In the genomic region with DNA sequence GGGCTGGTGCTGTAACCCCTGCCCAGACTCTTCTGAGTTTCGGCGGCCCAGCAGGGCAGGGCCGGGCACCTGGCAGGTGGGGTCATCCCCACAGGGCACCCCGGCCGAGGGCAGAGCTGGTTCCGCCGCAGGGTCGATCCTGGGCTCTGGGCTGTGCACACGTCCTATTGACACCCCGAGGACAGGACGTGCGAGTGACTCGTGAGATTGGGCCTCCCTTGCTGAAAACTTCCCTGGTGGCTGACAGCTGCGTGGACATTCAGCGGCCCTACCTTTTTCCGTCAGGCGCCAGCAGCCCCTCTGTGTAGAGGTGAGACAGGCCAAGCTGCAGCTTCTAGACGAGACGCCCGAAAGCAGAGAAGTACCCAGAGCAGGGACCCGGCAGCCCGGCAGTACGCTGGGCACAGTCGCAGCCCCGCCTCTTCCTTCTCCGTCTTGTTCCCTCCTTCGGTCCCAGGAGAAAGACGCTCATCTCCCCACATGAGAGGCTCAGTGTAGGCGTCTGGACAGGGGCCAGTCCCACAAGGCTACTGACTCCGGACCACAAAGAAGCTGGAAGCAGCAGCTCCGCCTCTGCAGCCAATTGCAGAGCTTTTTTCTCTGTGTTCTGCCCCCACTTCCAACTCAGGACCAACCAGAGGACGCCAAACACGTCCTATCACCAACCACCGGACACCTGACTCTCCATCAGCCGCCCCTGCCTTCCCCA, we compare ENCODE assay signal across 12 cellular contexts. TPM values are rescaled to one million over a fixed set of nuclear protein-coding genes. Genes with fewer than 3 reads are reported as not detected.
A peak's percentile ranks its signal among the peaks of the same experiment; 100 is the strongest.
DNase-seq lines count a peak whose midpoint lies in the region; ATAC-seq and TF ChIP-seq lines count a peak whose summit lies in the region.
"Had no signal": no experiment of that assay in that cellular context is flagged by ENCODE, and none has a peak within 500 bp of the region (broad histone marks: within the 10 kb centered on the region; RNA-seq: fewer than 3 reads in every experiment).

A gene (minus strand): TSS at position 532 of the 709 bp plus-strand sequence. CDS start 4,331 bp downstream, outside the sequence.

- TF ChIP-seq CTCF in AG04449 (IDR thresholded peaks at IDR 0.05; ENCODE audit: insufficient read depth, low read length, missing control alignments), result no peak

- no peak within 1 kb of the TSS for H4K8ac ChIP-seq in mesenchymal stem cell (ENCODE audit: low read length)

- H3K4me1 ChIP-seq in mesenchymal stem cell (ENCODE audit: control insufficient read depth, insufficient read depth, low read depth, low read length), result peaks cover 14% of the 10 kb centered on the region
- H3K4me1 ChIP-seq: HAP-1 had no signal

- peaks cover 4% of the 10 kb centered on the region for H3K9me3 ChIP-seq in mesenchymal stem cell (ENCODE audit: control insufficient read depth, low read length)
- H3K9me3 ChIP-seq: HAP-1 had no signal

- no peak within 1 kb of the TSS for H2AK5ac ChIP-seq in mesenchymal stem cell (ENCODE audit: low read length, severe bottlenecking)

- no peak within 1 kb of the TSS for H3K18ac ChIP-seq in mesenchymal stem cell (ENCODE audit: low read depth in 1 of 2, low read length in 2 of 2)

- POLR2A ChIA-PET in AG04449 (lab: Yijun Ruan, JAX), result interaction anchor here (2.2 kb wide), 1 partner anchor 11 kb away, joined by 5 read pairs; no protein-coding TSS in a partner anchor

- H3K9ac ChIP-seq in mesenchymal stem cell (ENCODE audit: low read length), result no peak within 1 kb of the TSS

- H3K79me1 ChIP-seq in mesenchymal stem cell (replicated peaks; ENCODE audit: low read length, poor library complexity, severe bottlenecking), result no peaks in the 10 kb centered on the region

- no peak within 1 kb of the TSS for H2BK5ac ChIP-seq in mesenchymal stem cell (ENCODE audit: low read depth, low read length, poor library complexity, severe bottlenecking)

- H2BK15ac ChIP-seq in mesenchymal stem cell (ENCODE audit: low read depth, poor library complexity, severe bottlenecking), result no peak within 1 kb of the TSS

- DNase-seq in AG04449 (ENCODE audit: low read depth, low spot score), result peak; percentile 28
- peak; percentile 4 for DNase-seq in HCEC 1CT
- peak; percentile 23 for DNase-seq in cerebellum (ENCODE audit: low spot score)
- peak; percentile 29 for DNase-seq in mesenchymal stem cell
- DNase-seq in RKO (ENCODE audit: low spot score), result no peak
- no peak for DNase-seq in activated CD4-positive, alpha-beta T cell treated with anti-CD3 and anti-CD28 coated beads for 48 hours
- DNase-seq in activated effector memory CD4-positive, alpha-beta T cell treated with Interleukin-2 at 50 U/mL for 16 hours, result no peak
- DNase-seq: GF-D8; NCI-H1105; stimulated activated CD4-positive, alpha-beta T cell treated with anti-CD3 and anti-CD28 coated beads, Interleukin-2, amount 100 ng/mL, for 48 hours had no signal

- CTCF ChIA-PET in AG04449 (lab: Yijun Ruan, JAX), result interaction anchor here (0.7 to 15.6 kb wide), 12 partner anchors 5 to 457 kb away, joined by 3 to 214 read pairs (median 5); a partner anchor contains a TSS

- H3K14ac ChIP-seq in mesenchymal stem cell (ENCODE audit: low read length in 2 of 2), result no peak within 1 kb of the TSS

- no peak within 1 kb of the TSS for H3K23ac ChIP-seq in mesenchymal stem cell (ENCODE audit: low read length in 2 of 2)

- H3K27ac ChIP-seq in mesenchymal stem cell (ENCODE audit: low read length, poor library complexity, severe bottlenecking), result no peak within 1 kb of the TSS

- H3K4me3 ChIP-seq in AG04449 (ENCODE audit: low read depth, low read length), result peak within 1 kb of the TSS; percentile 29
- H3K4me3 ChIP-seq in mesenchymal stem cell (ENCODE audit: insufficient read depth in 1 of 2, low read depth in 1 of 2, low read length in 2 of 2), result peak within 1 kb of the TSS in 1 of 2 experiments; percentile 51
- H3K4me3 ChIP-seq: HAP-1 had no signal

- H2BK120ac ChIP-seq in mesenchymal stem cell (ENCODE audit: low read depth, low read length), result no peak within 1 kb of the TSS

- no peak within 1 kb of the TSS for H2BK12ac ChIP-seq in mesenchymal stem cell (ENCODE audit: low read length in 2 of 2)

- ATAC-seq in GM21381 (IDR thresholded peaks at IDR 0.05; ENCODE audit: unreplicated experiment), result no peak

- no peak within 1 kb of the TSS for H3K4me2 ChIP-seq in mesenchymal stem cell (ENCODE audit: low read length, poor library complexity, severe bottlenecking)

- no peak within 1 kb of the TSS for H4K91ac ChIP-seq in mesenchymal stem cell (ENCODE audit: low read length)

- WGBS in mesenchymal stem cell, result 62% methylated on average over 35 of the region's 35 CpGs

- H3K4ac ChIP-seq in mesenchymal stem cell (ENCODE audit: low read depth in 1 of 2, low read length in 2 of 2), result no peak within 1 kb of the TSS

- no peak within 1 kb of the TSS for H2AFZ ChIP-seq in mesenchymal stem cell (ENCODE audit: low read depth, low read length)

- peaks cover 36 to 99% of the 10 kb centered on the region in 2 experiments for H3K27me3 ChIP-seq in mesenchymal stem cell (ENCODE audit: control insufficient read depth in 1 of 2, insufficient read depth in 1 of 2, low read length in 2 of 2)

- H3K36me3 ChIP-seq in mesenchymal stem cell (ENCODE audit: control insufficient read depth in 1 of 2, insufficient read depth in 2 of 2, low read depth in 1 of 2, low read length in 2 of 2), result no peaks in the 10 kb centered on the region
- H3K36me3 ChIP-seq: HAP-1 had no signal

RNA-seq across cellular contexts. Expression of the gene that starts here (rescaled TPM):
- not detected for total RNA-seq in cerebellum
- not detected for polyA plus RNA-seq in mesenchymal stem cell (2013, experiment 1 of 2)
- not detected for polyA plus RNA-seq in mesenchymal stem cell (2013, experiment 2 of 2)

Comparison
In these comparisons a context has a peak if more than half of its experiments do, and no peak if none do; other contexts are left out.
1. Peak in DNase-seq in cerebellum; RNA of the gene not detected or under 1 TPM.
2. DNase-seq: peak in AG04449 (single experiment), HCEC 1CT (single experiment) and mesenchymal stem cell (single experiment); none in RKO (single experiment), activated CD4-positive, alpha-beta T cell treated with anti-CD3 and anti-CD28 coated beads for 48 hours (single experiment) and activated effector memory CD4-positive, alpha-beta T cell treated with Interleukin-2 at 50 U/mL for 16 hours (single experiment).